ENCODE assay signal across 8 cellular contexts in genomic region chr19:12788025-12788681, GRCh38. TPM values are rescaled to one million over a fixed set of nuclear protein-coding genes. Genes with fewer than 3 reads are reported as not detected.
DNase-seq lines count a peak whose midpoint lies in the region; ATAC-seq and TF ChIP-seq lines count a peak whose summit lies in the region.

No MANE protein-coding gene starts in this region.

- H3K4me3 ChIP-seq in A673 (ENCODE audit: low read depth, low read length, poor library complexity, severe bottlenecking) (no peak overlapping the region), HUES64 (ENCODE audit: low read length) (peak overlapping the region; percentile 73; the same call in 1 of the 2 replicates), body of pancreas (no peak overlapping the region), muscle layer of colon (ENCODE audit: low read depth in 1 of 2, low read length in 2 of 2) (peak overlapping the region in 1 of 2 donors; percentile 70)

- H3K9ac ChIP-seq in HUES64 (ENCODE audit: low read depth, low read length), result no peak overlapping the region
- peak overlapping the region; percentile 87 for H3K9ac ChIP-seq in muscle layer of colon (ENCODE audit: low read length)

- intact Hi-C loops in A673 (cut with micrococcal nuclease; ENCODE audit: unreplicated experiment) (no loop called here), body of pancreas (cut with DNase I) (no loop called here)

- TF ChIP-seq CTCF in A673 (conservative IDR thresholded peaks at IDR 0.05; ENCODE audit: low read depth, low read length) (no peak), body of pancreas (IDR thresholded peaks at IDR 0.05) (no peak)

- POLR2A ChIA-PET in A673 (lab: Charles Lee; ENCODE audit: low non-redundant PET), result no interaction called here

- 86% methylated on average over 4 of the region's 5 CpGs for WGBS in HUES64
- WGBS in body of pancreas, 2 donors, result 48 to 62% methylated on average over 5 of the region's 5 CpGs

- H3K9me3 ChIP-seq in A673 (ENCODE audit: low read depth, low read length, poor library complexity, severe bottlenecking) (no peaks in the 10 kb centered on the region), HUES64 (ENCODE audit: insufficient read depth, low read depth, low read length) (no peaks in the 10 kb centered on the region), body of pancreas (no peaks in the 10 kb centered on the region), muscle layer of colon (ENCODE audit: low read length) (no peaks in the 10 kb centered on the region)

- H3K27ac ChIP-seq in A673 (ENCODE audit: low read depth, low read length, poor library complexity, severe bottlenecking), result peak overlapping the region; percentile 98
- peak overlapping the region; percentile 75; the same call in 1 of the 2 replicates for H3K27ac ChIP-seq in HUES64 (ENCODE audit: low read depth, low read length)
- H3K27ac ChIP-seq in body of pancreas, result peak overlapping the region; percentile 94 to 100 (median 98)
- peak overlapping the region; percentile 97 for H3K27ac ChIP-seq in muscle layer of colon (ENCODE audit: low read depth, low read length)

- ATAC-seq in body of pancreas (no peak), HG03175 (IDR thresholded peaks at IDR 0.05; ENCODE audit: unreplicated experiment) (no peak), GM19467 (IDR thresholded peaks at IDR 0.05; ENCODE audit: unreplicated experiment) (no peak), GM21423 (IDR thresholded peaks at IDR 0.05; ENCODE audit: unreplicated experiment) (no peak)

- H3K27me3 ChIP-seq in A673 (replicated peaks; ENCODE audit: insufficient read depth, low read depth, low read length, poor library complexity), result no peaks in the 10 kb centered on the region
- peaks cover 28% of the 10 kb centered on the region for H3K27me3 ChIP-seq in HUES64 (ENCODE audit: insufficient read depth, low read length)
- no peaks in the 10 kb centered on the region for H3K27me3 ChIP-seq in body of pancreas
- no peaks in the 10 kb centered on the region for H3K27me3 ChIP-seq in muscle layer of colon (ENCODE audit: control insufficient read depth in 1 of 2, insufficient read depth in 2 of 2, low read length in 2 of 2)

- BruUV-seq in A673 (replicated peaks; lab: Mats Ljungman, UMichigan), result TSS peak; percentile 36

- CTCF ChIA-PET in A673 (lab: Charles Lee), result no interaction called here

- H3K36me3 ChIP-seq in A673 (ENCODE audit: insufficient read depth, low read length, poor library complexity, severe bottlenecking) (no peaks in the 10 kb centered on the region), HUES64 (ENCODE audit: insufficient read depth, low read length) (no peaks in the 10 kb centered on the region), body of pancreas (replicated peaks in 1 of 2; ENCODE audit: insufficient read depth in 1 of 2, low read depth in 2 of 2) (no peaks in the 10 kb centered on the region), muscle layer of colon (ENCODE audit: insufficient read depth, low read length) (no peaks in the 10 kb centered on the region)

- no peak for TF ChIP-seq POLR2A in body of pancreas (IDR thresholded peaks at IDR 0.05)

- no peak for DNase-seq in A673 (ENCODE audit: low spot score)
- no peak for DNase-seq in body of pancreas
- no peak for DNase-seq in AG08396 (ENCODE audit: low spot score)

- peaks cover 45% of the 10 kb centered on the region for H3K4me1 ChIP-seq in A673 (ENCODE audit: insufficient read depth, low read length, poor library complexity, severe bottlenecking)
- peaks cover 34% of the 10 kb centered on the region for H3K4me1 ChIP-seq in HUES64 (ENCODE audit: insufficient read depth, low read length)
- H3K4me1 ChIP-seq in body of pancreas, result peaks cover 76% of the 10 kb centered on the region
- peaks cover 33% of the 10 kb centered on the region for H3K4me1 ChIP-seq in muscle layer of colon (ENCODE audit: insufficient read depth, low read length)

RNA-seq across cellular contexts. Expression of gene JUNB, which starts 3.1 kb away (rescaled TPM):
- 27.7 and 28.6 TPM in 2 replicates for total RNA-seq in A673 (2021)
- polyA plus RNA-seq in HUES64 (2013, experiment 1 of 2), result 2.4 TPM
- 3.6 TPM for polyA plus RNA-seq in HUES64 (2013, experiment 2 of 2)
- 100 to 1,000 TPM; 219 to 485 TPM for total RNA-seq in body of pancreas

RNA-seq across cellular contexts. Expression of gene HOOK2, which starts 12.8 kb away (rescaled TPM):
- total RNA-seq in A673 (2021), result 25.8 and 34.1 TPM in 2 replicates
- polyA plus RNA-seq in HUES64 (2013, experiment 1 of 2), result 23.3 TPM
- 23.0 TPM for polyA plus RNA-seq in HUES64 (2013, experiment 2 of 2)
- 100 to 1,000 TPM; 114 to 354 TPM for total RNA-seq in body of pancreas

RNA-seq across cellular contexts. Expression of gene PRDX2, which starts 13.4 kb away (rescaled TPM):
- 406 and 429 TPM in 2 replicates for total RNA-seq in A673 (2021)
- polyA plus RNA-seq in HUES64 (2013, experiment 1 of 2), result 317 TPM
- polyA plus RNA-seq in HUES64 (2013, experiment 2 of 2), result 333 TPM
- 100 to 1,000 TPM; 105 to 146 TPM for total RNA-seq in body of pancreas

RNA-seq across cellular contexts. Expression of gene THSD8, which starts 13.7 kb away (rescaled TPM):
- total RNA-seq in A673 (2021) (45.2 and 53.4 TPM in 2 replicates), body of pancreas (not detected)
- 8.9 TPM for polyA plus RNA-seq in HUES64 (2013, experiment 1 of 2)
- polyA plus RNA-seq in HUES64 (2013, experiment 2 of 2), result 15.8 TPM

RNA-seq across cellular contexts. Expression of gene RNASEH2A, which starts 18.2 kb away (rescaled TPM):
- total RNA-seq in A673 (2021) (97.7 and 99.7 TPM in 2 replicates), body of pancreas (1 to 10 TPM; 1.3 to 6.5 TPM)
- polyA plus RNA-seq in HUES64 (2013, experiment 1 of 2), result 59.2 TPM
- 65.6 TPM for polyA plus RNA-seq in HUES64 (2013, experiment 2 of 2)
